In genomic region chr14:79629891-79630560, GRCh38 we compare ENCODE assay signal across 2 cellular contexts.
TF ChIP-seq lines count a peak whose summit lies in the region.

No MANE protein-coding gene starts in this region.

TF ChIP-seq in A549, 52 proteins besides CTCF, POLR2A, EP300 and RAD21:
- no peak for TF ChIP-seq E2F6 (IDR thresholded peaks at IDR 0.05; ENCODE audit: borderline replicate concordance, low read depth)
- TF ChIP-seq TFCP2L1 (CRISPR knock-in tag; IDR thresholded peaks at IDR 0.05), result no peak
- no peak for TF ChIP-seq MAFK (IDR thresholded peaks at IDR 0.05; ENCODE audit: partially characterized antibody)
- TF ChIP-seq JUNB (IDR thresholded peaks at IDR 0.05), result no peak
- no peak for TF ChIP-seq USF2 (IDR thresholded peaks at IDR 0.05)
TF ChIP-seq in A549: peak in this region for 0.

TF ChIP-seq in IMR-90, 13 proteins besides CTCF, POLR2A, EP300 and RAD21 (continued from another document):
- TF ChIP-seq ELK1 (IDR thresholded peaks at IDR 0.05; ENCODE audit: borderline replicate concordance, low read depth, low read length), result no peak
